ENCODE assay signal across 16 cellular contexts in genomic region chr2:201978333-201978732, GRCh38.
"Had no signal": no experiment of that assay in that cellular context is flagged by ENCODE, and none has a peak within 500 bp of the region (broad histone marks: within the 10 kb centered on the region; RNA-seq: fewer than 3 reads in every experiment).

No MANE protein-coding gene starts in this region.

- H3K4me3 Mint-ChIP-seq: activated CD8-positive, alpha-beta T cell treated with anti-CD3 and anti-CD28 coated beads for 36 hours; activated naive CD4-positive, alpha-beta T cell treated with anti-CD3 and anti-CD28 coated beads, Interleukin-2, amount 10 ng/mL, durations not matched to agents 7 days and 5 days; activated naive CD8-positive, alpha-beta T cell treated with anti-CD3 and anti-CD28 coated beads for 36 hours; activated T-cell treated with anti-CD3 and anti-CD28 coated beads, Interleukin-2, amount 50 U/mL, for 72 hours; T-helper 1 cell treated with Interleukin-12 subunit alpha and Interleukin-12 subunit beta and Interleukin-4 antibody, amounts not matched to agents 30 μg/mL and 1 μg/mL, for 36 hours had no signal

- ATAC-seq: activated CD4-positive, CD25-positive, alpha-beta regulatory T cell treated with anti-CD3 and anti-CD28 coated beads, Interleukin-2, amount 50 U/mL, for 24 hours; activated CD8-positive, alpha-beta T cell treated with anti-CD3 and anti-CD28 coated beads for 36 hours; activated T-cell treated with anti-CD3 and anti-CD28 coated beads, Interleukin-2, amount 50 U/mL, for 72 hours; PC-3 had no signal

- H3K4me1 Mint-ChIP-seq: activated naive CD4-positive, alpha-beta T cell treated with anti-CD3 and anti-CD28 coated beads, Interleukin-2, amount 10 ng/mL, durations not matched to agents 7 days and 5 days; activated naive CD8-positive, alpha-beta T cell treated with anti-CD3 and anti-CD28 coated beads for 36 hours had no signal

- H3K36me3 Mint-ChIP-seq: activated naive CD4-positive, alpha-beta T cell treated with anti-CD3 and anti-CD28 coated beads, Interleukin-2, amount 10 ng/mL, durations not matched to agents 7 days and 5 days; activated naive CD8-positive, alpha-beta T cell treated with anti-CD3 and anti-CD28 coated beads for 36 hours had no signal

- H3K27ac Mint-ChIP-seq: activated CD8-positive, alpha-beta T cell treated with anti-CD3 and anti-CD28 coated beads for 36 hours; activated naive CD4-positive, alpha-beta T cell treated with anti-CD3 and anti-CD28 coated beads, Interleukin-2, amount 10 ng/mL, durations not matched to agents 7 days and 5 days; activated naive CD8-positive, alpha-beta T cell treated with anti-CD3 and anti-CD28 coated beads for 36 hours; activated T-cell treated with anti-CD3 and anti-CD28 coated beads, Interleukin-2, amount 50 U/mL, for 72 hours; activated T-helper 2 cell treated with anti-CD3 and anti-CD28 coated beads, Interferon-gamma antibody, Interleukin-2, Interleukin-4, amounts not matched to agents 10 μg/mL and 5 μg/mL and 100 μg/mL, durations not matched to agents 14 hours and 24 hours and 36 hours; T-helper 1 cell treated with Interleukin-12 subunit alpha and Interleukin-12 subunit beta and Interleukin-4 antibody, amounts not matched to agents 30 μg/mL and 1 μg/mL, for 36 hours had no signal

- FAIRE-seq: RCC 7860 had no signal

- H3K9me3 Mint-ChIP-seq: activated CD8-positive, alpha-beta T cell treated with anti-CD3 and anti-CD28 coated beads for 36 hours; activated naive CD4-positive, alpha-beta T cell treated with anti-CD3 and anti-CD28 coated beads, Interleukin-2, amount 10 ng/mL, durations not matched to agents 7 days and 5 days; activated naive CD8-positive, alpha-beta T cell treated with anti-CD3 and anti-CD28 coated beads for 36 hours; activated T-cell treated with anti-CD3 and anti-CD28 coated beads, Interleukin-2, amount 50 U/mL, for 72 hours; activated T-helper 2 cell treated with anti-CD3 and anti-CD28 coated beads, Interferon-gamma antibody, Interleukin-2, Interleukin-4, amounts not matched to agents 10 μg/mL and 5 μg/mL and 100 μg/mL, durations not matched to agents 14 hours and 24 hours and 36 hours; T-helper 1 cell treated with Interleukin-12 subunit alpha and Interleukin-12 subunit beta and Interleukin-4 antibody, amounts not matched to agents 30 μg/mL and 1 μg/mL, for 36 hours had no signal

- DNase-seq: activated CD4-positive, alpha-beta T cell treated with anti-CD3 and anti-CD28 coated beads for 4 hours; activated CD8-positive, alpha-beta memory T cell treated with anti-CD3 and anti-CD28 coated beads, Interleukin-2, amount 50 U/mL, for 4 hours; activated CD8-positive, alpha-beta T cell treated with anti-CD3 and anti-CD28 coated beads for 36 hours; activated gamma-delta T cell treated with Interleukin-2 at 50 U/mL for 16 hours; activated naive CD4-positive, alpha-beta T cell treated with anti-CD3 and anti-CD28 coated beads, Interleukin-2, amount 10 ng/mL, durations not matched to agents 7 days and 5 days; activated naive CD8-positive, alpha-beta T cell treated with anti-CD3 and anti-CD28 coated beads for 36 hours; activated T-cell treated with anti-CD3 and anti-CD28 coated beads, Interleukin-2, amount 50 U/mL, for 72 hours; NCI-H1417 treated with DMSO at 0.1 percent for 48 hours; NCI-H2029 treated with DMSO at 0.1 percent for 48 hours; NCI-H510A treated with DMSO at 0.1 percent for 48 hours; SHP77 had no signal
